Comparison of ENCODE assay signal across 26 cellular contexts in the genomic region with DNA sequence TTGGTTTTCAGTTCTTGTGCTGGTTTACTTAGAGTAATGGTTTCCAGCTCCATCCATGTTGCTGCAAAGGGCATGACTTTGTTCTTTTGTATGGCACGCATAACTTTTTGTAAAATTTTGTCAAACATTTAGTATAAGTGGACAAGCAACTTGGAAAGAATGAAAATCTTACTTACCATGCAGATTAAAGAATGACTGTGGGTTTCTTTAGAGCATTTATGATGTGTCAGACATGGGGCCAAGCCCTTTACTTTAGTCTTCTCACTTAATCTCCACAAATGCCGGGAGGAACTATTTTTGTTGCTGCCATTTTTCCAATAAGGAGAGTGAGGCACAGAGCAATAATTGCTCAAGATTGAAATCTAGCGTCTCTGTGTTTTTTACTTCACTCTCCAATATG.
"Had no signal": no experiment of that assay in that cellular context is flagged by ENCODE, and none has a peak within 500 bp of the region (broad histone marks: within the 10 kb centered on the region; RNA-seq: fewer than 3 reads in every experiment).

No MANE protein-coding gene starts in this region.

- H3K27me3 ChIP-seq: Peyer's patch, SJCRH30 had no signal

- H3K9me2 ChIP-seq: SK-N-SH had no signal

- DNase-seq: activated CD4-positive, alpha-beta memory T cell treated with anti-CD3 and anti-CD28 coated beads for 36 hours; activated CD4-positive, alpha-beta T cell treated with anti-CD3 and anti-CD28 coated beads, Interleukin-2, amount 10 ng/mL, durations not matched to agents 7 days and 5 days; activated CD4-positive, CD25-positive, alpha-beta regulatory T cell; activated CD8-positive, alpha-beta memory T cell treated with anti-CD3 and anti-CD28 coated beads for 24 hours; activated effector memory CD4-positive, alpha-beta T cell treated with anti-CD3 and anti-CD28 coated beads, Interleukin-2, amount 50 U/mL, for 16 hours; activated naive CD4-positive, alpha-beta T cell treated with Interleukin-2 at 50 U/mL for 16 hours; activated naive CD8-positive, alpha-beta T cell treated with anti-CD3 and anti-CD28 coated beads, Interleukin-2, amount 50 U/mL, for 24 hours; activated T-cell treated with anti-CD3 and anti-CD28 coated beads, Interleukin-2, amount 50 U/mL, for 4 hours; MV-4-11; NCI-H1105; NCI-H1436; NCI-H1694 treated with DMSO at 0.1 percent for 48 hours; NCI-H2029 treated with DMSO at 0.1 percent for 48 hours; NCI-H345; NCI-H510A; NCI-H526 treated with DMSO at 0.1 percent for 48 hours; NCI-H82; Peyer's patch; Right ventricle myocardium superior; SJCRH30; SK-N-SH; T-helper 1 cell had no signal

- H3K9me3 ChIP-seq: Peyer's patch, SJCRH30, SK-N-SH had no signal

- H3K4me1 ChIP-seq: Peyer's patch had no signal

- ATAC-seq: activated naive CD4-positive, alpha-beta T cell treated with anti-CD3 and anti-CD28 coated beads, Interleukin-2, amount 50 U/mL, for 72 hours; activated naive CD8-positive, alpha-beta T cell treated with anti-CD3 and anti-CD28 coated beads, Interleukin-2, amount 50 U/mL, for 24 hours; activated T-cell treated with anti-CD3 and anti-CD28 coated beads, Interleukin-2, amount 50 U/mL, for 4 hours had no signal

- H3K36me3 ChIP-seq: Peyer's patch, SJCRH30 had no signal

- H3K9ac ChIP-seq: KMS-11, SK-N-SH had no signal

- H3K4me2 ChIP-seq: KMS-11, SK-N-SH had no signal

- H3K27ac ChIP-seq: KMS-11, Peyer's patch, RWPE1, SJCRH30, VCaP had no signal

- H3K4me3 ChIP-seq: Peyer's patch, SJCRH30 had no signal
